ENCODE assay signal across 11 cellular contexts in the genomic region with DNA sequence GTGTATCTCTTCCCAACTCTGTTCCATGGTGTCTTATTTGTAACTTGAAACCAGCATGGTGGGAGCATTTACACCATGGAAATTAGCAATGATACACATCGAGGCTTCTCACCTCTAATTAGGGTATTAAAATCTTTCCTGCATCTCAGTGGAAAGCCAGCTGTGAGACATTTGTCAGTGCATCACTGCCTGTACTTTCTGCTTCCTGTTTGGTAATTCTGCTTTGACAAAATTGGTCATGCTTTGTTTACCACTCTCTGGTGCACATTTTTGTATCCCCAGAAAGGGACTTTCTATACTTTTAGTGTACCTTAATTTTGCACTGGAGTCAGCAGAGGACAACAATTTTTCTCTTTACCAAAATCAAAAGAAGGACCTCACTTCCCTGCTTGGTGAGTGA.
DNase-seq lines count a peak whose midpoint lies in the region; ATAC-seq and TF ChIP-seq lines count a peak whose summit lies in the region.
"Had no signal": no experiment of that assay in that cellular context is flagged by ENCODE, and none has a peak within 500 bp of the region (broad histone marks: within the 10 kb centered on the region; RNA-seq: fewer than 3 reads in every experiment).

No MANE protein-coding gene starts in this region.

- H3K9me2 ChIP-seq in DOHH2 (replicated peaks; ENCODE audit: control insufficient read depth, low read length) = no peaks in the 10 kb centered on the region

- H3K4me3 ChIP-seq in DOHH2 (ENCODE audit: low read length) = peak overlapping the region; percentile 56
- H3K4me3 ChIP-seq: testis had no signal

- H3K9me3 ChIP-seq in DOHH2 (ENCODE audit: control insufficient read depth, insufficient read depth, low read length) = 0 out of 2 replicates have a peak, but pooled peaks cover 2% of the 10 kb centered on the region
- H3K9me3 ChIP-seq: testis had no signal

- no peaks in the 10 kb centered on the region for H3K79me2 ChIP-seq in DOHH2 (ENCODE audit: control insufficient read depth, low read length)

- H3K4me2 ChIP-seq in DOHH2 (ENCODE audit: low read length) = peak overlapping the region; percentile 66

- H3K4me1 ChIP-seq in DOHH2 (ENCODE audit: control insufficient read depth, low read length) = peaks cover 75% of the 10 kb centered on the region
- H3K4me1 ChIP-seq: testis had no signal

- no peaks in the 10 kb centered on the region for H3K36me3 ChIP-seq in DOHH2 (ENCODE audit: control insufficient read depth, low read length)

- DNase-seq in activated gamma-delta T cell treated with Interleukin-2 at 50 U/mL for 16 hours = no peak
- no peak for DNase-seq in activated CD4-positive, alpha-beta T cell treated with anti-CD3 and anti-CD28 coated beads for 4 hours
- no peak for DNase-seq in activated CD8-positive, alpha-beta memory T cell treated with anti-CD3 and anti-CD28 coated beads for 24 hours
- no peak for DNase-seq in activated naive CD4-positive, alpha-beta T cell (lab: John Stamatoyannopoulos, UW)
- DNase-seq: NCI-H2107, SHP77 treated with DMSO at 0.1 percent for 48 hours, testis had no signal

- ATAC-seq in GM19351 (IDR thresholded peaks at IDR 0.05; ENCODE audit: unreplicated experiment) (peak; percentile 85), HG02852 (IDR thresholded peaks at IDR 0.05; ENCODE audit: unreplicated experiment) (peak; percentile 82), HG03565 (IDR thresholded peaks at IDR 0.05; ENCODE audit: unreplicated experiment) (peak; percentile 93)

- no peaks in the 10 kb centered on the region for H3K27me3 ChIP-seq in DOHH2 (ENCODE audit: control insufficient read depth, low read length)
- H3K27me3 ChIP-seq: testis had no signal

- H3K27ac ChIP-seq in DOHH2 (ENCODE audit: low read depth, low read length) = peak overlapping the region; percentile 72
- H3K27ac ChIP-seq: testis had no signal

- no peak for TF ChIP-seq CTCF in DOHH2 (IDR thresholded peaks at IDR 0.05; ENCODE audit: low read depth, low read length, poor library complexity, severe bottlenecking)

- H4K20me1 ChIP-seq in DOHH2 (ENCODE audit: control insufficient read depth, insufficient read depth, low read depth, low read length) = no peaks in the 10 kb centered on the region

- H3F3A ChIP-seq in DOHH2 (ENCODE audit: control insufficient read depth, insufficient read depth) = no peaks in the 10 kb centered on the region
